ENCODE assay signal across 2 cellular contexts in genomic region chr7:141877365-141877764, GRCh38.
TF ChIP-seq lines count a peak whose summit lies in the region.

No MANE protein-coding gene starts in this region.

TF ChIP-seq in GM23338, 12 proteins besides CTCF, POLR2A, EP300 and RAD21:
- TF ChIP-seq ZNF331 (CRISPR knock-in tag; IDR thresholded peaks at IDR 0.05; ENCODE audit: low read depth) (no peak), EZH2 (IDR thresholded peaks at IDR 0.05; ENCODE audit: low read depth, unreplicated experiment) (no peak), REST (IDR thresholded peaks at IDR 0.05; ENCODE audit: unreplicated experiment) (no peak), ETS1 (IDR thresholded peaks at IDR 0.05) (no peak), EZH2phosphoT487 (IDR thresholded peaks at IDR 0.05; ENCODE audit: unreplicated experiment) (no peak), ZNF114 (CRISPR knock-in tag; IDR thresholded peaks at IDR 0.05) (no peak), JUNB (IDR thresholded peaks at IDR 0.05; ENCODE audit: unreplicated experiment) (no peak), NANOG (IDR thresholded peaks at IDR 0.05; ENCODE audit: borderline replicate concordance) (no peak), POLR2AphosphoS5 (IDR thresholded peaks at IDR 0.05; ENCODE audit: low read depth) (no peak), STAT1 (IDR thresholded peaks at IDR 0.05; ENCODE audit: unreplicated experiment) (no peak), CREB1 (CRISPR knock-in tag; IDR thresholded peaks at IDR 0.05; ENCODE audit: low read depth) (no peak), ZNF462 (CRISPR knock-in tag; IDR thresholded peaks at IDR 0.05) (no peak)

TF ChIP-seq in GM12878, 131 proteins besides CTCF, POLR2A, EP300 and RAD21:
- TF ChIP-seq ZBTB33 (IDR thresholded peaks at IDR 0.05): no peak
- no peak for TF ChIP-seq FOXK2 (IDR thresholded peaks at IDR 0.05)
- no peak for TF ChIP-seq POLR2AphosphoS2 (IDR thresholded peaks at IDR 0.05; ENCODE audit: low read depth, low read length)
- no peak for TF ChIP-seq REST (IDR thresholded peaks at IDR 0.05; ENCODE audit: low read depth, low read length)
- TF ChIP-seq SREBF1 (IDR thresholded peaks at IDR 0.05; ENCODE audit: low read length): no peak
- no peak for TF ChIP-seq CEBPB (IDR thresholded peaks at IDR 0.05; ENCODE audit: borderline replicate concordance in 1 of 2, low read depth in 2 of 2, low read length in 2 of 2)
- TF ChIP-seq SMC3 (IDR thresholded peaks at IDR 0.05; ENCODE audit: borderline replicate concordance, low read length): no peak
- TF ChIP-seq ZZZ3 (IDR thresholded peaks at IDR 0.05; ENCODE audit: control insufficient read depth, insufficient read length, low read depth): no peak
- no peak for TF ChIP-seq DPF2 (IDR thresholded peaks at IDR 0.05)
- TF ChIP-seq TARDBP (IDR thresholded peaks at IDR 0.05; ENCODE audit: borderline replicate concordance): no peak
- TF ChIP-seq NR2F1 (conservative IDR thresholded peaks at IDR 0.05): no peak
- no peak for TF ChIP-seq E2F4 (IDR thresholded peaks at IDR 0.05; ENCODE audit: low read depth, low read length)
- TF ChIP-seq IRF4 (IDR thresholded peaks at IDR 0.05; ENCODE audit: low read depth, low read length): no peak
- no peak for TF ChIP-seq E2F8 (IDR thresholded peaks at IDR 0.05; ENCODE audit: low read depth, partially characterized antibody)
- no peak for TF ChIP-seq ZBED1 (IDR thresholded peaks at IDR 0.05; ENCODE audit: borderline replicate concordance)
TF ChIP-seq in GM12878: peak in this region for 0.
